Comparison of ENCODE assay signal across 10 cellular contexts in the genomic region with DNA sequence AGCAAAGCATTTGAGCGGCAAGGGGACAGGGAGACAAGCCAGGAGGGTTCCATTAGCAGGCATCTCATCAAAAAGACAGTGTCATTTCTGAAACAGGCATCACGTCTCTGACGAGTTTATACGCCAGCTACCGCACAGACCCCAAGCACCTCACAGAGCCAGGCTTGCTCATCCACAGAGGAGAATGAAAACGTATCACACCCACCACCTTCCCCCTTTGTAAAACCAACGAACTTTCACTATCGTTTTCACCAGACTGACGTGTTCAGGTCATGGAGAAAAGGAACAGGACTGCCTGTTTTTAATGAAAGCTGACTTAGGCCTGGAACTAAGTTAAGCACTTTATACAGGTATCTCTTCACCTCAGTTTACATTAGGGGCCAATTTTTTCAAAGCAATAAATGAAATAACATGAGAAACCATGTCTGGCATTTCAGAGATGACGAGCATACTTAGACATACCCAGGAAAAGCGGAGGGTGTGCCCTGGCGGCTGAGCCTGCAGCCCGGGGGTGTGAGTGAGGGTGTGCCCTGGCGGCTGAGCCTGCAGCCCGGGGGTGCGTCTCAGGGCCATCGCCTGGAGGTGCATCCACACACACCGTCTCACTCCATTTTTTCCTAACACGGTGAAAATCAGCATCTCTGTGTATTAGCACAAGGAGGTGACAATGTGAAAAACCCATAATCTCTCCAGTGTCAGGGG. TPM values are rescaled to one million over a fixed set of nuclear protein-coding genes. Genes with fewer than 3 reads are reported as not detected.
DNase-seq lines count a peak whose midpoint lies in the region; ATAC-seq, FAIRE-seq and TF ChIP-seq lines count a peak whose summit lies in the region.
"Had no signal": no experiment of that assay in that cellular context is flagged by ENCODE, and none has a peak within 500 bp of the region (broad histone marks: within the 10 kb centered on the region; RNA-seq: fewer than 3 reads in every experiment).

No MANE protein-coding gene starts in this region.

- H3K4me1 ChIP-seq in kidney (ENCODE audit: control insufficient read depth in 1 of 2, insufficient read depth in 1 of 2, low read depth in 1 of 2, low read length in 2 of 2) (no peaks in the 10 kb centered on the region), esophagus squamous epithelium (no peaks in the 10 kb centered on the region)
- H3K4me1 ChIP-seq: SJSA1 had no signal

- H3K36me3 ChIP-seq in kidney (ENCODE audit: control insufficient read depth in 1 of 2, insufficient read depth in 2 of 2, low read length in 2 of 2) = peaks cover 15 to 19% of the 10 kb centered on the region in 2 donors
- peaks cover 0 to 90% (median 5%) of the 10 kb centered on the region in 3 donors for H3K36me3 ChIP-seq in esophagus squamous epithelium

- no peak for TF ChIP-seq POLR2A in esophagus squamous epithelium (IDR thresholded peaks at IDR 0.05)

- H3K9ac ChIP-seq in kidney (ENCODE audit: low read length in 2 of 2) = no peak overlapping the region

- TF ChIP-seq CTCF in kidney (IDR thresholded peaks at IDR 0.05; ENCODE audit: borderline replicate concordance, extremely low read depth, insufficient read depth) (no peak), esophagus squamous epithelium (IDR thresholded peaks at IDR 0.05) (no peak)

- H3K9me3 ChIP-seq in kidney (ENCODE audit: control insufficient read depth in 1 of 2, low read length in 2 of 2) (no peaks in the 10 kb centered on the region), esophagus squamous epithelium (no peaks in the 10 kb centered on the region)
- H3K9me3 ChIP-seq: SJSA1 had no signal

- peak overlapping the region; percentile 28 for H3K4me3 Mint-ChIP-seq in activated T-cell treated with anti-CD3 and anti-CD28 coated beads, Interleukin-2, amount 50 U/mL, for 24 hours

- peak; percentile 50 for DNase-seq in activated T-cell treated with anti-CD3 and anti-CD28 coated beads, Interleukin-2, amount 50 U/mL, for 24 hours
- peak; percentile 30 to 32 for DNase-seq in stimulated activated CD4-positive, alpha-beta T cell treated with anti-CD3 and anti-CD28 coated beads, Interleukin-15, amount 100 ng/mL, for 48 hours (ENCODE audit: low read depth in 2 of 2)
- no peak for DNase-seq in kidney
- DNase-seq in AG08395 (ENCODE audit: low spot score) = no peak
- DNase-seq in esophagus squamous epithelium (lab: John Stamatoyannopoulos, UW) = no peak
- no peak for DNase-seq in DMS 273 treated with DMSO at 0.1 percent for 48 hours (lab: John Stamatoyannopoulos, UW)

- no peak overlapping the region for H3K27ac ChIP-seq in kidney (ENCODE audit: low read depth in 2 of 2, low read length in 2 of 2)
- no peak overlapping the region for H3K27ac ChIP-seq in esophagus squamous epithelium
- H3K27ac ChIP-seq: SJSA1 had no signal

- peaks cover 19% of the 10 kb centered on the region for H3K4me1 Mint-ChIP-seq in activated T-cell treated with anti-CD3 and anti-CD28 coated beads, Interleukin-2, amount 50 U/mL, for 24 hours (ENCODE audit: low read depth)

- peaks cover 92% of the 10 kb centered on the region for H3K36me3 Mint-ChIP-seq in activated T-cell treated with anti-CD3 and anti-CD28 coated beads, Interleukin-2, amount 50 U/mL, for 24 hours (ENCODE audit: low read depth)

- H3K27me3 ChIP-seq in esophagus squamous epithelium = no peaks in the 10 kb centered on the region
- H3K27me3 ChIP-seq: SJSA1 had no signal

- H3K9me3 Mint-ChIP-seq in activated T-cell treated with anti-CD3 and anti-CD28 coated beads, Interleukin-2, amount 50 U/mL, for 24 hours = no peaks in the 10 kb centered on the region

- ATAC-seq in GM18867 (IDR thresholded peaks at IDR 0.05; ENCODE audit: unreplicated experiment) = peak; percentile 84
- peak; percentile 79 for ATAC-seq in HG03066 (IDR thresholded peaks at IDR 0.05; ENCODE audit: low read depth, unreplicated experiment)

- peak overlapping the region; percentile 80 for H3K27ac Mint-ChIP-seq in activated T-cell treated with anti-CD3 and anti-CD28 coated beads, Interleukin-2, amount 50 U/mL, for 24 hours

- 55 to 60% methylated on average over 18 of the region's 19 CpGs for WGBS in esophagus squamous epithelium, 2 donors

- intact Hi-C loops in kidney (cut with DNase I) (no loop called here), esophagus squamous epithelium (cut with DNase I) (no loop called here)

- H3K4me3 ChIP-seq in kidney (ENCODE audit: low read length in 2 of 2) = no peak overlapping the region
- no peak overlapping the region for H3K4me3 ChIP-seq in esophagus squamous epithelium
- H3K4me3 ChIP-seq: SJSA1 had no signal

- H3K27me3 Mint-ChIP-seq in activated T-cell treated with anti-CD3 and anti-CD28 coated beads, Interleukin-2, amount 50 U/mL, for 24 hours = no peaks in the 10 kb centered on the region

- FAIRE-seq in kidney (lab: Jason Lieb, UNC) = no peak
- FAIRE-seq: endometrium had no signal

RNA-seq across cellular contexts. Expression of gene STX2, which starts 41.9 kb away (rescaled TPM):
- total RNA-seq in kidney (20.4 TPM), esophagus squamous epithelium (10 to 100 TPM in 1 of 4 donors, 1 to 10 TPM in 3; 1.2 to 14.1 (median 4.1) TPM)
- 10.1 TPM for polyA plus RNA-seq in kidney (ENCODE audit: insufficient read depth, low read depth, low replicate concordance)

Comparison
In these comparisons a context has a peak if more than half of its experiments do, and no peak if none do; other contexts are left out.
1. DNase-seq: peak in activated T-cell treated with anti-CD3 and anti-CD28 coated beads, Interleukin-2, amount 50 U/mL, for 24 hours (single experiment) and stimulated activated CD4-positive, alpha-beta T cell treated with anti-CD3 and anti-CD28 coated beads, Interleukin-15, amount 100 ng/mL, for 48 hours (2 of 2); none in kidney (single experiment), AG08395 (single experiment), esophagus squamous epithelium (single experiment) and DMS 273 treated with DMSO at 0.1 percent for 48 hours (single experiment).